In genomic region chr1:170149241-170149640, GRCh38 we compare ENCODE assay signal across 27 cellular contexts. TPM values are rescaled to one million over a fixed set of nuclear protein-coding genes. Genes with fewer than 3 reads are reported as not detected.
"Had no signal": no experiment of that assay in that cellular context is flagged by ENCODE, and none has a peak within 500 bp of the region (broad histone marks: within the 10 kb centered on the region; RNA-seq: fewer than 3 reads in every experiment).

No MANE protein-coding gene starts in this region.

- H3K27me3 Mint-ChIP-seq: activated naive CD8-positive, alpha-beta T cell treated with anti-CD3 and anti-CD28 coated beads for 36 hours had no signal

- H3K9me3 ChIP-seq: right lobe of liver had no signal

- H3K27ac ChIP-seq: esophagus muscularis mucosa, gastroesophageal sphincter, right lobe of liver, thoracic aorta had no signal

- H3K4me1 Mint-ChIP-seq: activated B cell treated with CpG ODN at 0.5 μM for 24 hours; central memory CD8-positive, alpha-beta T cell; natural killer cell; stimulated activated effector memory CD8-positive, alpha-beta T cell treated with anti-CD3 and anti-CD28 coated beads, Interleukin-12 subunit alpha, Interleukin-12 subunit beta, amount 100 ng/mL, for 72 hours had no signal

- H3K36me3 ChIP-seq: esophagus muscularis mucosa, gastroesophageal sphincter, right lobe of liver, thoracic aorta had no signal

- H3K4me3 ChIP-seq: esophagus muscularis mucosa, gastroesophageal sphincter, right lobe of liver, skin epidermis, thoracic aorta had no signal

- H3K27ac Mint-ChIP-seq: activated B cell treated with CpG ODN at 0.5 μM for 24 hours; activated CD8-positive, alpha-beta T cell treated with anti-CD3 and anti-CD28 coated beads, Interleukin-2, amount 10 ng/mL, durations not matched to agents 7 days and 5 days; activated naive CD8-positive, alpha-beta T cell treated with anti-CD3 and anti-CD28 coated beads for 36 hours; dendritic cell treated with granulocyte-macrophage colony-stimulating factor and Interleukin-4, amounts not matched to agents 40 ng/mL and 50 ng/mL, for 4 days; natural killer cell; stimulated activated effector memory CD8-positive, alpha-beta T cell treated with anti-CD3 and anti-CD28 coated beads, Interleukin-12 subunit alpha, Interleukin-12 subunit beta, amount 100 ng/mL, for 72 hours; stimulated activated naive CD8-positive, alpha-beta T cell treated with anti-CD3 and anti-CD28 coated beads, Interleukin-15, Interleukin-2, amounts not matched to agents 100 ng/mL and 50 ng/mL, for 24 hours; T-helper 2 cell treated with Interferon-gamma antibody and Interleukin-4, amounts not matched to agents 5 μg/mL and 100 μg/mL, for 36 hours had no signal

- H3K27me3 ChIP-seq: esophagus muscularis mucosa, gastroesophageal sphincter, right lobe of liver had no signal

- H3K9me3 Mint-ChIP-seq: T-helper 2 cell treated with Interferon-gamma antibody and Interleukin-4, amounts not matched to agents 5 μg/mL and 100 μg/mL, for 36 hours had no signal

- H3K36me3 Mint-ChIP-seq: activated naive CD8-positive, alpha-beta T cell treated with anti-CD3 and anti-CD28 coated beads for 36 hours; natural killer cell; stimulated activated effector memory CD8-positive, alpha-beta T cell treated with anti-CD3 and anti-CD28 coated beads, Interleukin-12 subunit alpha, Interleukin-12 subunit beta, amount 100 ng/mL, for 72 hours had no signal

- H3K4me3 Mint-ChIP-seq: activated B cell treated with CpG ODN at 0.5 μM for 24 hours; activated CD8-positive, alpha-beta T cell treated with anti-CD3 and anti-CD28 coated beads, Interleukin-2, amount 10 ng/mL, durations not matched to agents 7 days and 5 days; activated naive CD8-positive, alpha-beta T cell treated with anti-CD3 and anti-CD28 coated beads for 36 hours; central memory CD8-positive, alpha-beta T cell; dendritic cell treated with granulocyte-macrophage colony-stimulating factor and Interleukin-4, amounts not matched to agents 40 ng/mL and 50 ng/mL, for 4 days; natural killer cell; stimulated activated effector memory CD8-positive, alpha-beta T cell treated with anti-CD3 and anti-CD28 coated beads, Interleukin-12 subunit alpha, Interleukin-12 subunit beta, amount 100 ng/mL, for 72 hours; stimulated activated naive CD8-positive, alpha-beta T cell treated with anti-CD3 and anti-CD28 coated beads, Interleukin-15, Interleukin-2, amounts not matched to agents 100 ng/mL and 50 ng/mL, for 24 hours; T-helper 2 cell treated with Interferon-gamma antibody and Interleukin-4, amounts not matched to agents 5 μg/mL and 100 μg/mL, for 36 hours had no signal

- DNase-seq: activated B cell treated with CpG ODN at 0.5 μM for 24 hours; activated CD8-positive, alpha-beta T cell treated with anti-CD3 and anti-CD28 coated beads, Interleukin-2, amount 10 ng/mL, durations not matched to agents 7 days and 5 days; activated effector memory CD4-positive, alpha-beta T cell treated with Interleukin-2 at 50 U/mL for 16 hours; activated naive CD4-positive, alpha-beta T cell treated with Interleukin-2 at 50 U/mL for 16 hours; activated naive CD8-positive, alpha-beta T cell treated with anti-CD3 and anti-CD28 coated beads for 36 hours; activated T-cell treated with anti-CD3 and anti-CD28 coated beads for 4 hours; hippocampal formation; left colon; natural killer cell; posterior cingulate gyrus; right lobe of liver; stimulated activated CD4-positive, alpha-beta T cell treated with anti-CD3 and anti-CD28 coated beads, Interleukin-4, amount 100 ng/mL, for 24 hours; T-helper 1 cell; trophoblast cell had no signal

- H3K4me1 ChIP-seq: esophagus muscularis mucosa, gastroesophageal sphincter, right lobe of liver had no signal

RNA-seq across cellular contexts. Expression of gene NTMT2, which starts 3.5 kb away (rescaled TPM):
- total RNA-seq: activated B cell treated with CpG ODN at 0.5 μM for 24 hours; activated CD8-positive, alpha-beta T cell treated with anti-CD3 and anti-CD28 coated beads, Interleukin-2, amount 10 ng/mL, durations not matched to agents 7 days and 5 days; activated naive CD8-positive, alpha-beta T cell treated with anti-CD3 and anti-CD28 coated beads for 36 hours; esophagus muscularis mucosa; fibroblast of villous mesenchyme; gastroesophageal sphincter; left colon; lower leg skin; natural killer cell; omental fat pad; right lobe of liver; subcutaneous adipose tissue; thoracic aorta had no signal
